1 cellular context compared by ENCODE assay signal in genomic region chr20:34290471-34290870, GRCh38.
TF ChIP-seq lines count a peak whose summit lies in the region.

No MANE protein-coding gene starts in this region.

TF ChIP-seq in HEK293, 187 proteins besides CTCF, POLR2A, EP300 and RAD21:
- TF ChIP-seq BCL11B (tag by site-specific recombination; IDR thresholded peaks at IDR 0.05; ENCODE audit: low read depth) (no peak), SP2 (tag by site-specific recombination; IDR thresholded peaks at IDR 0.05) (0 out of 2 replicates have a peak, but pooled peaks have one; percentile 1), ZNF335 (tag by site-specific recombination; conservative IDR thresholded peaks at IDR 0.05) (no peak), ATF2 (tag by site-specific recombination; IDR thresholded peaks at IDR 0.05; ENCODE audit: low read depth) (no peak), ZSCAN30 (tag by site-specific recombination; IDR thresholded peaks at IDR 0.05) (no peak)
